Comparison of ENCODE assay signal across 20 cellular contexts in genomic region chr6:111909238-111909637, GRCh38.
"Had no signal": no experiment of that assay in that cellular context is flagged by ENCODE, and none has a peak within 500 bp of the region (broad histone marks: within the 10 kb centered on the region; RNA-seq: fewer than 3 reads in every experiment).

No MANE protein-coding gene starts in this region.

- H3K4me3 ChIP-seq: cardiac muscle cell, left lung, pancreas, spleen, testis, upper lobe of left lung had no signal

- H3K4me1 Mint-ChIP-seq: activated B cell treated with CpG ODN at 0.5 μM for 24 hours; stimulated activated memory B cell treated with anti-CD40 and anti-IgM and Interleukin-4, amounts not matched to agents 10 μg/mL and 1 μg/mL and 100 μg/mL, for 72 hours had no signal

- H3K27ac ChIP-seq: cardiac muscle cell, epithelial cell of prostate, foreskin keratinocyte, left lung, pancreas, spleen, testis, upper lobe of left lung had no signal

- H3K4me1 ChIP-seq: foreskin keratinocyte, left lung, pancreas, spleen, testis, upper lobe of left lung had no signal

- H3K36me3 ChIP-seq: cardiac muscle cell, left lung, pancreas, spleen, upper lobe of left lung had no signal

- H3K36me3 Mint-ChIP-seq: activated CD8-positive, alpha-beta memory T cell treated with anti-CD3 and anti-CD28 coated beads, Interleukin-2, amount 10 ng/mL, durations not matched to agents 7 days and 5 days; activated naive CD8-positive, alpha-beta T cell treated with anti-CD3 and anti-CD28 coated beads for 36 hours; stimulated activated memory B cell treated with anti-CD40 and anti-IgM and Interleukin-4, amounts not matched to agents 10 μg/mL and 1 μg/mL and 100 μg/mL, for 72 hours had no signal

- H3K27me3 Mint-ChIP-seq: activated CD4-positive, alpha-beta memory T cell treated with anti-CD3 and anti-CD28 coated beads, Interleukin-2, amount 10 ng/mL, durations not matched to agents 7 days and 5 days; activated CD8-positive, alpha-beta memory T cell treated with anti-CD3 and anti-CD28 coated beads, Interleukin-2, amount 10 ng/mL, durations not matched to agents 7 days and 5 days; activated naive CD8-positive, alpha-beta T cell treated with anti-CD3 and anti-CD28 coated beads for 36 hours; effector memory CD8-positive, alpha-beta T cell; stimulated activated memory B cell treated with anti-CD40 and anti-IgM and Interleukin-4, amounts not matched to agents 10 μg/mL and 1 μg/mL and 100 μg/mL, for 72 hours had no signal

- FAIRE-seq: pancreas had no signal

- DNase-seq: activated B cell treated with CpG ODN at 0.5 μM for 24 hours; activated CD4-positive, alpha-beta memory T cell treated with anti-CD3 and anti-CD28 coated beads, Interleukin-2, amount 10 ng/mL, durations not matched to agents 7 days and 5 days; activated CD4-positive, alpha-beta T cell treated with anti-CD3 and anti-CD28 coated beads for 4 hours; activated CD8-positive, alpha-beta memory T cell treated with anti-CD3 and anti-CD28 coated beads, Interleukin-2, amount 10 ng/mL, durations not matched to agents 7 days and 5 days; activated naive CD8-positive, alpha-beta T cell treated with anti-CD3 and anti-CD28 coated beads for 36 hours; amniotic stem cell; dermis blood vessel endothelial cell; effector memory CD8-positive, alpha-beta T cell; foreskin keratinocyte; hypothalamus; left lung; pancreas; spleen; stimulated activated CD4-positive, alpha-beta T cell treated with anti-CD3 and anti-CD28 coated beads, Interleukin-4, amount 100 ng/mL, for 4 hours; testis had no signal

- H3K9me3 ChIP-seq: left lung, pancreas, spleen, testis, upper lobe of left lung had no signal

- H3K27ac Mint-ChIP-seq: activated B cell treated with CpG ODN at 0.5 μM for 24 hours; activated CD4-positive, alpha-beta memory T cell treated with anti-CD3 and anti-CD28 coated beads, Interleukin-2, amount 10 ng/mL, durations not matched to agents 7 days and 5 days; activated CD8-positive, alpha-beta memory T cell treated with anti-CD3 and anti-CD28 coated beads, Interleukin-2, amount 10 ng/mL, durations not matched to agents 7 days and 5 days; activated naive CD8-positive, alpha-beta T cell treated with anti-CD3 and anti-CD28 coated beads for 36 hours; effector memory CD8-positive, alpha-beta T cell; stimulated activated memory B cell treated with anti-CD40 and anti-IgM and Interleukin-4, amounts not matched to agents 10 μg/mL and 1 μg/mL and 100 μg/mL, for 72 hours had no signal

- H3K4me3 Mint-ChIP-seq: activated B cell treated with CpG ODN at 0.5 μM for 24 hours; activated CD4-positive, alpha-beta memory T cell treated with anti-CD3 and anti-CD28 coated beads, Interleukin-2, amount 10 ng/mL, durations not matched to agents 7 days and 5 days; activated CD8-positive, alpha-beta memory T cell treated with anti-CD3 and anti-CD28 coated beads, Interleukin-2, amount 10 ng/mL, durations not matched to agents 7 days and 5 days; activated naive CD8-positive, alpha-beta T cell treated with anti-CD3 and anti-CD28 coated beads for 36 hours; effector memory CD8-positive, alpha-beta T cell; stimulated activated memory B cell treated with anti-CD40 and anti-IgM and Interleukin-4, amounts not matched to agents 10 μg/mL and 1 μg/mL and 100 μg/mL, for 72 hours had no signal

- H3K27me3 ChIP-seq: cardiac muscle cell, foreskin keratinocyte, left lung, pancreas, spleen, testis, upper lobe of left lung had no signal

- H3K9me3 Mint-ChIP-seq: activated B cell treated with CpG ODN at 0.5 μM for 24 hours; effector memory CD8-positive, alpha-beta T cell; stimulated activated memory B cell treated with anti-CD40 and anti-IgM and Interleukin-4, amounts not matched to agents 10 μg/mL and 1 μg/mL and 100 μg/mL, for 72 hours had no signal

- ATAC-seq: activated CD8-positive, alpha-beta memory T cell treated with anti-CD3 and anti-CD28 coated beads, Interleukin-2, amount 10 ng/mL, durations not matched to agents 7 days and 5 days; effector memory CD8-positive, alpha-beta T cell; foreskin keratinocyte; left lung; pancreas; sciatic nerve; stimulated activated memory B cell treated with anti-CD40 and anti-IgM and Interleukin-4, amounts not matched to agents 10 μg/mL and 1 μg/mL and 100 μg/mL, for 72 hours had no signal
